33 cellular contexts compared by ENCODE assay signal in the genomic region with DNA sequence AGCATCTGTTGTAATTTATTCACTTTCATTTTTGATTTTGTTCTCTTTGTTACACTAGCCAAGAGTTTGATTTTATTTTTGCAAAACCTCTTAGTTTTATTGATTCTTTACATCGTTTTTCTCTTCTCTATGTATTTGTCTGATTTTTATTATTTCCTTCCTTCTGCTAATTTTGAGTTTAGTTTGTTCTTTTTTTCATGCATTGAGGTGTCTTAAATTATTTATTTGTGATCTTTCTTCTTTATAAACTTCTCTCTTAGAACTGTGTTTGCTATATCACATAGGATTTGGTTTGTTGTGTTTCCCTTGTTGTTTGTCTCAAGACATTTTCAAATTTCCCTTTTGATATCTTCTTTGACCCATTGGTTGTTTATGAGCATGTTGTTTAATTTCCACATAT. TPM values are rescaled to one million over a fixed set of nuclear protein-coding genes. Genes with fewer than 3 reads are reported as not detected.
DNase-seq lines count a peak whose midpoint lies in the region; ATAC-seq, FAIRE-seq and TF ChIP-seq lines count a peak whose summit lies in the region.
"Had no signal": no experiment of that assay in that cellular context is flagged by ENCODE, and none has a peak within 500 bp of the region (broad histone marks: within the 10 kb centered on the region; RNA-seq: fewer than 3 reads in every experiment).

No MANE protein-coding gene starts in this region.

- in situ Hi-C loops in HepG2 (cut with HindIII; ENCODE audit: extremely low pct_ligation_motif_present, low pct_unique_long_range_greater_than_20kb), result no loop called here
- in situ Hi-C loops in GM12878 (cut with MboI), result no loop called here

- no peaks in the 10 kb centered on the region for H3K36me3 ChIP-seq in HepG2 (replicated peaks in 1 of 2; ENCODE audit: control insufficient read depth in 1 of 2, insufficient read depth in 2 of 2, low read length in 2 of 2)
- H3K36me3 ChIP-seq in right lobe of liver, result no peaks in the 10 kb centered on the region
- no peaks in the 10 kb centered on the region for H3K36me3 ChIP-seq in GM12878 (ENCODE audit: control insufficient read depth in 2 of 2, insufficient read depth in 2 of 2, low read length in 1 of 2)
- H3K36me3 ChIP-seq: BLaER1 had no signal

- SMC1A ChIA-PET in GM12878 (lab: Charles Lee; ENCODE audit: uncharacterized antibody, unreplicated experiment), result no interaction called here

- H3K4me3 ChIP-seq in HepG2 (replicated peaks in 1 of 3; ENCODE audit: insufficient read depth in 1 of 3, low read depth in 2 of 3, low read length in 3 of 3), result no peak overlapping the region
- H3K4me3 ChIP-seq in right lobe of liver, result no peak overlapping the region
- no peak overlapping the region for H3K4me3 ChIP-seq in GM12878
- H3K4me3 ChIP-seq in foreskin fibroblast (ENCODE audit: low read depth in 1 of 2, low read length in 2 of 2), result no peak overlapping the region
- H3K4me3 ChIP-seq: A549; BLaER1; BLaER1 treated with 17β-estradiol and CSF1 and Interleukin-3, amounts not matched to agents 10 nM and 100 nM had no signal

- no peaks in the 10 kb centered on the region for H3K4me1 ChIP-seq in HepG2 (ENCODE audit: insufficient read depth, low read length)
- H3K4me1 ChIP-seq in right lobe of liver, result no peaks in the 10 kb centered on the region
- no peaks in the 10 kb centered on the region for H3K4me1 ChIP-seq in GM12878 (ENCODE audit: control insufficient read depth, insufficient read depth, low read length)
- H3K4me1 ChIP-seq: A549, BLaER1, Caco-2 had no signal

- H3K4me2 ChIP-seq in HepG2 (ENCODE audit: low read depth, low read length) (no peak overlapping the region), GM12878 (ENCODE audit: control insufficient read depth, insufficient read depth) (no peak overlapping the region)
- H3K4me2 ChIP-seq: A549; BLaER1; BLaER1 treated with 17β-estradiol and CSF1 and Interleukin-3, amounts not matched to agents 10 nM and 100 nM had no signal

- no peak overlapping the region for H3K27ac ChIP-seq in HepG2 (ENCODE audit: extremely low read length, insufficient read depth, low read length)
- H3K27ac ChIP-seq in right lobe of liver, result no peak overlapping the region
- no peak overlapping the region for H3K27ac ChIP-seq in GM12878 (ENCODE audit: control insufficient read depth, insufficient read depth)
- H3K27ac ChIP-seq: 22Rv1; A549; BLaER1; BLaER1 treated with 17β-estradiol and CSF1 and Interleukin-3, amounts not matched to agents 10 nM and 100 nM; C4-2B had no signal

- TF ChIP-seq RAD21 in HepG2 (CRISPR knock-in tag; IDR thresholded peaks at IDR 0.05), result no peak
- TF ChIP-seq RAD21 in GM12878 (IDR thresholded peaks at IDR 0.05; ENCODE audit: insufficient read depth, low read depth, low read length), result no peak

- TF ChIP-seq CTCF in HepG2 (CRISPR knock-in tag; IDR thresholded peaks at IDR 0.05) (no peak), right lobe of liver (IDR thresholded peaks at IDR 0.05) (no peak), GM12878 (IDR thresholded peaks at IDR 0.05 in 2 of 3, conservative IDR thresholded peaks at IDR 0.05 in 1 of 3; ENCODE audit: control insufficient read depth in 2 of 3, extremely low read depth in 1 of 3, insufficient read depth in 1 of 3, low read depth in 3 of 3, low read length in 3 of 3) (no peak), foreskin fibroblast (IDR thresholded peaks at IDR 0.05; ENCODE audit: low read depth, low read length) (no peak)

- WGBS in HepG2 (ENCODE audit: low lambda C conversion rate), result 1% methylated on average over 1 of the region's 1 CpG
- WGBS in right lobe of liver (ENCODE audit: insufficient coverage, low coverage, low lambda C conversion rate, missing lambda C conversion rate), result 23% methylated on average over 1 of the region's 1 CpG
- 0% methylated on average over 1 of the region's 1 CpG for WGBS in GM12878 (ENCODE audit: insufficient coverage, insufficient replicate concordance, low lambda C conversion rate, missing lambda C conversion rate)

- TF ChIP-seq EP300 in HepG2 (IDR thresholded peaks at IDR 0.05; ENCODE audit: low read depth in 2 of 2, low read length in 2 of 2) (no peak), HepG2 (CRISPR knock-in tag; IDR thresholded peaks at IDR 0.05; ENCODE audit: borderline replicate concordance) (no peak), GM12878 (IDR thresholded peaks at IDR 0.05; ENCODE audit: borderline replicate concordance in 1 of 2, control insufficient read depth in 1 of 2, low read depth in 2 of 2, low read length in 2 of 2) (no peak)

- H3K9ac ChIP-seq in HepG2 (ENCODE audit: insufficient read depth, low read depth, low read length) (no peak overlapping the region), GM12878 (ENCODE audit: control insufficient read depth, insufficient read depth, low read length) (no peak overlapping the region)
- H3K9ac ChIP-seq: BLaER1; BLaER1 treated with 17β-estradiol and CSF1 and Interleukin-3, amounts not matched to agents 10 nM and 100 nM had no signal

- H3K79me2 ChIP-seq in HepG2 (ENCODE audit: insufficient read depth, low read length) (no peaks in the 10 kb centered on the region), GM12878 (ENCODE audit: control insufficient read depth, insufficient read depth, low read length) (no peaks in the 10 kb centered on the region)

- intact Hi-C loops in HepG2 (cut with micrococcal nuclease; ENCODE audit: unreplicated experiment) (no loop called here), right lobe of liver (cut with DNase I) (no loop called here), GM12878 (cut with micrococcal nuclease; ENCODE audit: unreplicated experiment) (no loop called here)

- TF ChIP-seq POLR2A in HepG2 (IDR thresholded peaks at IDR 0.05; ENCODE audit: insufficient read depth in 1 of 2, low read depth in 2 of 2, low read length in 2 of 2) (no peak), right lobe of liver (IDR thresholded peaks at IDR 0.05) (no peak), GM12878 (IDR thresholded peaks at IDR 0.05; ENCODE audit: low read depth, low read length) (no peak)

- H2AFZ ChIP-seq in HepG2 (ENCODE audit: low read length) (no peak overlapping the region), GM12878 (ENCODE audit: control insufficient read depth, low read depth, low read length) (no peak overlapping the region)

- CTCF ChIA-PET in HepG2 (lab: Yijun Ruan, JAX; ENCODE audit: low intra/inter-chr PET ratio, low total read pairs) (no interaction called here), GM12878 (lab: Yijun Ruan, JAX) (no interaction called here)

- no peak for FAIRE-seq in HepG2 (lab: Jason Lieb, UNC)
- peak; percentile 70 for FAIRE-seq in GM12878 (lab: Jason Lieb, UNC)
- peak; percentile 12 for FAIRE-seq in endometrium (lab: Jason Lieb, UNC)
- FAIRE-seq: A204.1, D721Med had no signal

- H3K27me3 ChIP-seq in HepG2 (ENCODE audit: control insufficient read depth in 1 of 2, insufficient read depth in 2 of 2, low read length in 2 of 2) (no peaks in the 10 kb centered on the region), right lobe of liver (no peaks in the 10 kb centered on the region), GM12878 (replicated peaks in 1 of 2; ENCODE audit: control insufficient read depth in 2 of 2, insufficient read depth in 2 of 2, low read length in 1 of 2) (no peaks in the 10 kb centered on the region)
- H3K27me3 ChIP-seq: BE2C; BLaER1; BLaER1 treated with 17β-estradiol and CSF1 and Interleukin-3, amounts not matched to agents 10 nM and 100 nM had no signal

- H3K9me3 ChIP-seq in HepG2 (ENCODE audit: low read length) (peaks cover 13% of the 10 kb centered on the region), right lobe of liver (no peaks in the 10 kb centered on the region), GM12878 (replicated peaks; ENCODE audit: control insufficient read depth, insufficient read depth, low read length) (peaks cover 2% of the 10 kb centered on the region; the same call in 2 of the 3 replicates)

- no TSS peak for BruUV-seq in HepG2 (replicated peaks; lab: Mats Ljungman, UMichigan)
- BruUV-seq in GM12878 (replicated peaks; lab: Mats Ljungman, UMichigan), result no TSS peak

- no peak for ATAC-seq in HepG2
- ATAC-seq in right lobe of liver, result no peak
- no peak for ATAC-seq in GM12878
- ATAC-seq: A549; CD8-positive, alpha-beta T cell had no signal

- POLR2A ChIA-PET in HepG2 (lab: Yijun Ruan, JAX) (no interaction called here), GM12878 (lab: Charles Lee) (no interaction called here)

- DNase-seq in HepG2 (ENCODE audit: low spot score) (no peak), right lobe of liver (no peak), GM12878 (ENCODE audit: low read depth, low spot score) (no peak), NCI-H1105 treated with DMSO at 0.1 percent for 48 hours (lab: John Stamatoyannopoulos, UW) (no peak), foreskin fibroblast (no peak)
- DNase-seq: 8988T; ACHN; AML-193; BE2C; C1 segment of cervical spinal cord; Caco-2; Calu3; CD4-positive, alpha-beta memory T cell; CD4-positive, alpha-beta T cell; CD4-positive, CD25-positive, alpha-beta regulatory T cell; CD8-positive, alpha-beta memory T cell; CD8-positive, alpha-beta T cell; COR-L47; DMS 273 treated with DMSO at 0.1 percent for 48 hours; DMS153; DMS53; DMS79; DMS79 treated with DMSO at 0.1 percent for 48 hours; DND-41; EL had no signal

- RAD21 ChIA-PET in GM12878 (lab: Charles Lee; ENCODE audit: unreplicated experiment), result no interaction called here

- H4K20me1 ChIP-seq in HepG2 (ENCODE audit: insufficient read depth, low read length) (no peaks in the 10 kb centered on the region), GM12878 (ENCODE audit: control insufficient read depth, insufficient read depth) (no peaks in the 10 kb centered on the region)
- H4K20me1 ChIP-seq: BLaER1; BLaER1 treated with 17β-estradiol and CSF1 and Interleukin-3, amounts not matched to agents 10 nM and 100 nM had no signal

RNA-seq across cellular contexts. Expression of a gene that starts 51.7 kb away (rescaled TPM):
- total RNA-seq in HepG2 (2016; rRNA removed; fragmentation: Illumina TruSeq; extraction: Trizol), result 232 and 319 TPM in 2 replicates
- 103 and 116 TPM in 2 replicates for total RNA-seq in HepG2 (2016; cell fraction: cytosol; rRNA removed; fragmentation: Illumina TruSeq; extraction: Trizol; ENCODE audit: low read depth)
- 208 and 321 TPM in 2 replicates for total RNA-seq in HepG2 (2016; cell fraction: insoluble cytoplasmic fraction; rRNA removed; fragmentation: Illumina TruSeq; extraction: Trizol)
- total RNA-seq in HepG2 (2016; cell fraction: membrane; rRNA removed; fragmentation: Illumina TruSeq; extraction: Trizol), result 196 and 209 TPM in 2 replicates
- total RNA-seq in HepG2 (2016; cell fraction: nucleus; rRNA removed; fragmentation: Illumina TruSeq; extraction: Trizol), result 367 and 382 TPM in 2 replicates
- polyA plus RNA-seq in HepG2 (2011; rRNA removed), result 173 and 197 TPM in 2 replicates
- polyA plus RNA-seq in HepG2 (2011; cell fraction: cytosol; rRNA removed), result 81.6 and 128 TPM in 2 replicates
- polyA plus RNA-seq in HepG2 (2011; cell fraction: nucleus; rRNA removed), result 363 and 589 TPM in 2 replicates
- polyA plus RNA-seq in HepG2 (2012), result 58.7 and 87.8 TPM in 2 replicates
- 21.2 and 21.7 TPM in 2 replicates for polyA plus RNA-seq in HepG2 (2016; cell fraction: cytosol; fragmentation: Illumina TruSeq; extraction: Trizol; ENCODE audit: low read depth)
- 160 and 187 TPM in 2 replicates for polyA plus RNA-seq in HepG2 (2016; cell fraction: insoluble cytoplasmic fraction; fragmentation: Illumina TruSeq; extraction: Trizol; ENCODE audit: low read depth)
- polyA plus RNA-seq in HepG2 (2016; cell fraction: membrane; fragmentation: Illumina TruSeq; extraction: Trizol; ENCODE audit: low read depth), result 41.5 and 42.6 TPM in 2 replicates
- 546 and 548 TPM in 2 replicates for polyA plus RNA-seq in HepG2 (2016; cell fraction: nucleus; fragmentation: Illumina TruSeq; extraction: Trizol; ENCODE audit: insufficient read depth, low read depth)
- 421 and 666 TPM in 2 replicates for polyA minus RNA-seq in HepG2 (2011; rRNA and poly(A)+ RNA removed; ENCODE audit: low replicate concordance)
- polyA minus RNA-seq in HepG2 (2011; cell fraction: cytosol; rRNA and poly(A)+ RNA removed), result 80.5 and 103 TPM in 2 replicates
- polyA minus RNA-seq in HepG2 (2011; cell fraction: nucleus; rRNA and poly(A)+ RNA removed), result 421 and 559 TPM in 2 replicates
- total RNA-seq in right lobe of liver, result 100 to 1,000 TPM in 3 of 6 experiments, 10 to 100 TPM in 3; 84.8 to 140 (median 106) TPM
- total RNA-seq in GM12878 (2013; cell fraction: nucleolus; rRNA removed), result 374 and 384 TPM in 2 replicates
- 383 and 419 TPM in 2 replicates for total RNA-seq in GM12878 (2014; rRNA removed)
- total RNA-seq in GM12878 (2014; rRNA removed; fragmentation: Illumina TruSeq; extraction: Trizol), result 278 and 281 TPM in 2 replicates
- 303 and 309 TPM in 2 replicates for total RNA-seq in GM12878 (2021)
- polyA plus RNA-seq in GM12878 (2011; ENCODE audit: low read depth), result 104 TPM
- polyA plus RNA-seq in GM12878 (2011; rRNA removed), result 149 and 274 TPM in 2 replicates
- polyA plus RNA-seq in GM12878 (2011; cell fraction: cytosol; rRNA removed), result 327 and 351 TPM in 2 replicates
- polyA plus RNA-seq in GM12878 (2011; cell fraction: nucleus; rRNA removed), result 803 and 908 TPM in 2 replicates
- polyA plus RNA-seq in GM12878 (2012), result 177 and 183 TPM in 2 replicates
- 218 and 275 TPM in 2 replicates for polyA plus RNA-seq in GM12878 (2014; fragmentation: Illumina TruSeq; extraction: Trizol)
- polyA plus RNA-seq in GM12878 (2014; fragmentation: Nextera tagmentation; extraction: Ambion mirVana), result 100 to 1,000 TPM; 123 to 159 TPM
- polyA plus RNA-seq in GM12878 (2014; rRNA removed), result 259 and 331 TPM in 2 replicates
- 100 to 1,000 TPM; 187 to 200 TPM for polyA plus RNA-seq in GM12878 (2016; fragmentation: Nextera tagmentation; extraction: Ambion mirVana)
- 500 and 595 TPM in 2 replicates for polyA minus RNA-seq in GM12878 (2011; rRNA and poly(A)+ RNA removed)
- 230 and 243 TPM in 2 replicates for polyA minus RNA-seq in GM12878 (2011; cell fraction: cytosol; rRNA and poly(A)+ RNA removed)
- polyA minus RNA-seq in GM12878 (2011; cell fraction: nucleus; rRNA and poly(A)+ RNA removed), result 702 and 1,107 TPM in 2 replicates
